In genomic region chr7:134316539-134317344, GRCh38 we compare ENCODE assay signal across 8 cellular contexts. TPM values are rescaled to one million over a fixed set of nuclear protein-coding genes. Genes with fewer than 3 reads are reported as not detected.
DNase-seq lines count a peak whose midpoint lies in the region; ATAC-seq, FAIRE-seq and TF ChIP-seq lines count a peak whose summit lies in the region.

Gene SLC35B4 (minus strand): TSS chr7:134316930. CDS start chr7:134316751, 179 bp downstream.

- peak within 1 kb of the TSS; percentile 67 to 86 (median 72) for H3K9ac ChIP-seq in H1 (replicated peaks in 1 of 4; ENCODE audit: extremely low read depth in 1 of 4, low read depth in 3 of 4, low read length in 3 of 4)

- peaks cover 7% of the 10 kb centered on the region for H3K4me1 Mint-ChIP-seq in Caco-2 (ENCODE audit: low read depth, unreplicated experiment)
- peaks cover 9% of the 10 kb centered on the region for H3K4me1 Mint-ChIP-seq in memory B cell

- WGBS in H1 (ENCODE audit: extremely low coverage in 1 of 2, insufficient coverage in 1 of 2, insufficient read length in 1 of 2, insufficient replicate concordance in 2 of 2, low coverage in 1 of 2, low lambda C conversion rate in 2 of 2, missing lambda C conversion rate in 1 of 2), 2 experiments: 3% methylated on average over 53 of the region's 69 CpGs; no CpG with 5 or more reads in 1 of the 2 experiments

- BruUV-seq in Caco-2 (replicated peaks; lab: Mats Ljungman, UMichigan): no TSS peak

- H2BK15ac ChIP-seq in H1 (ENCODE audit: low read length): no peak within 1 kb of the TSS

- peak within 1 kb of the TSS; percentile 71 for H3K56ac ChIP-seq in H1 (replicated peaks; ENCODE audit: insufficient read length, low read depth, low read length)

- H3K23ac ChIP-seq in H1 (ENCODE audit: insufficient read length): no peak within 1 kb of the TSS

- H3K4me2 ChIP-seq in H1 (ENCODE audit: insufficient read depth in 1 of 2, low read depth in 2 of 2, low read length in 2 of 2): peak within 1 kb of the TSS; percentile 77 to 95

- TF ChIP-seq CTCF in Caco-2 (IDR thresholded peaks at IDR 0.05; ENCODE audit: insufficient read depth in 1 of 2, low read depth in 1 of 2, low read length in 1 of 2, severe bottlenecking in 1 of 2, unreplicated experiment in 1 of 2) (peak; percentile 34 to 42), H1 (IDR thresholded peaks at IDR 0.05; ENCODE audit: control extremely low read depth in 1 of 3, insufficient read depth in 1 of 3, low read depth in 1 of 3, low read length in 3 of 3) (peak in 1 of 3 experiments; percentile 49; a peak in 1 of 4 replicates)

- H3K4ac ChIP-seq in H1 (replicated peaks; ENCODE audit: insufficient read length, low read depth, low read length): no peak within 1 kb of the TSS

- no peaks in the 10 kb centered on the region for H3K9me3 ChIP-seq in Caco-2
- H3K9me3 ChIP-seq in H1 (ENCODE audit: insufficient read depth in 2 of 2, low read depth in 1 of 2, low read length in 1 of 2): no peaks in the 10 kb centered on the region

- peak within 1 kb of the TSS; percentile 78 for H3K4me3 ChIP-seq in Caco-2 (ENCODE audit: low read depth, low read length)
- peak within 1 kb of the TSS; percentile 84 to 94 (median 88) for H3K4me3 ChIP-seq in H1 (ENCODE audit: extremely low read depth in 1 of 4, insufficient read depth in 2 of 4, low read depth in 3 of 4, low read length in 4 of 4)

- no peak within 1 kb of the TSS for H4K91ac ChIP-seq in H1 (replicated peaks; ENCODE audit: insufficient read length, low read length)

- H4K5ac ChIP-seq in H1 (ENCODE audit: insufficient read length, low read depth, low read length): peak within 1 kb of the TSS; percentile 79

- H3K27ac Mint-ChIP-seq in Caco-2 (ENCODE audit: unreplicated experiment) (peak within 1 kb of the TSS; percentile 36), memory B cell (peak within 1 kb of the TSS; percentile 65)

- H3K27me3 ChIP-seq in Caco-2 (replicated peaks; ENCODE audit: control insufficient read depth, insufficient read depth, low read length) (no peaks in the 10 kb centered on the region), H1 (replicated peaks in 1 of 4; ENCODE audit: control insufficient read depth in 3 of 4, extremely low read depth in 1 of 4, insufficient read depth in 3 of 4, low read length in 3 of 4) (no peaks in the 10 kb centered on the region)

- no peaks in the 10 kb centered on the region for H3K9me3 Mint-ChIP-seq in Caco-2 (ENCODE audit: unreplicated experiment)
- no peaks in the 10 kb centered on the region for H3K9me3 Mint-ChIP-seq in memory B cell

- H3K79me2 ChIP-seq in H1 (ENCODE audit: control insufficient read depth in 1 of 2, insufficient read depth in 2 of 2, low read length in 2 of 2): peaks cover 0 to 24% of the 10 kb centered on the region in 2 experiments; a peak in 2 of 4 replicates

- FAIRE-seq in H1 (lab: Jason Lieb, UNC): peak; percentile 78

- H3K14ac ChIP-seq in H1 (ENCODE audit: insufficient read length): no peak within 1 kb of the TSS

- H3K27me3 Mint-ChIP-seq in Caco-2 (ENCODE audit: insufficient read depth, unreplicated experiment) (peaks cover 9% of the 10 kb centered on the region), memory B cell (no peaks in the 10 kb centered on the region)

- H4K8ac ChIP-seq in H1 (ENCODE audit: extremely low read depth, insufficient read depth, low read length): peak within 1 kb of the TSS; percentile 40

- peak; percentile 97 to 98 for DNase-seq in Caco-2
- peak; percentile 98 for DNase-seq in HT1080 (ENCODE audit: low read depth)
- peak; percentile 80 for DNase-seq in NOMO-1 treated with DMSO at 0.1 percent for 48 hours (lab: John Stamatoyannopoulos, UW; ENCODE audit: unreplicated experiment)
- peak; percentile 87 to 91 for DNase-seq in activated CD8-positive, alpha-beta memory T cell treated with anti-CD3 and anti-CD28 coated beads for 4 hours (ENCODE audit: low read depth in 2 of 2)
- peak; percentile 93 to 98 for DNase-seq in H1 (ENCODE audit: low read depth in 1 of 2, low spot score in 2 of 2)
- DNase-seq in memory B cell (ENCODE audit: low spot score in 2 of 2): peak; percentile 77 to 84
- DNase-seq in stimulated activated CD8-positive, alpha-beta memory T cell treated with anti-CD3 and anti-CD28 coated beads, Interleukin-12 subunit alpha, Interleukin-12 subunit beta, amount 100 ng/mL, for 24 hours (ENCODE audit: extremely low read depth): peak; percentile 85

- CTCF ChIA-PET in Caco-2 (lab: Charles Lee) (interaction anchor here (0.6 to 1.8 kb wide), 11 partner anchors 10 to 1685 kb away, joined by 3 to 13 read pairs (median 5); no protein-coding TSS in a partner anchor), H1 (lab: Charles Lee; ENCODE audit: partially characterized antibody) (interaction anchor here (0.8 to 2.2 kb wide), 6 partner anchors 12 to 197 kb away, joined by 3 to 11 read pairs (median 4); partner anchors contain the start of gene LRGUK)

- no peak within 1 kb of the TSS for H2BK20ac ChIP-seq in H1 (ENCODE audit: low read length)

- ATAC-seq in GM21360 (IDR thresholded peaks at IDR 0.05; ENCODE audit: unreplicated experiment) (peak; percentile 98), memory B cell (ENCODE audit: low read depth) (peak; percentile 93)

- H2BK5ac ChIP-seq in H1 (ENCODE audit: low read depth, low read length): peak within 1 kb of the TSS; percentile 44; the same call in 1 of the 2 replicates

- H3K23me2 ChIP-seq in H1 (ENCODE audit: low read depth, low read length): peaks cover 4% of the 10 kb centered on the region

- peak in 1 of 2 experiments; percentile 80; a peak in 2 of 3 replicates for TF ChIP-seq POLR2A in H1 (IDR thresholded peaks at IDR 0.05; ENCODE audit: control extremely low read depth in 1 of 2, low read depth in 2 of 2, low read length in 2 of 2)

- no peak within 1 kb of the TSS for H2AK5ac ChIP-seq in H1 (ENCODE audit: low read depth, low read length)

- POLR2A ChIA-PET in Caco-2 (lab: Charles Lee) (interaction anchor here (0.7 kb wide), 1 partner anchor 1235 kb away, joined by 4 read pairs; the partner anchor contains the start of gene CHCHD3), H1 (lab: Charles Lee; ENCODE audit: partially characterized antibody) (interaction anchor here (0.9 to 1.7 kb wide), 2 partner anchors 15 to 28 kb away, joined by 4 to 5 read pairs; no protein-coding TSS in a partner anchor)

- peak within 1 kb of the TSS; percentile 63; the same call in 1 of the 2 replicates for H2BK12ac ChIP-seq in H1 (ENCODE audit: low read depth, low read length)

- H3K4me3 Mint-ChIP-seq in Caco-2 (ENCODE audit: unreplicated experiment) (peak within 1 kb of the TSS; percentile 80), memory B cell (peak within 1 kb of the TSS; percentile 87)

- no peaks in the 10 kb centered on the region for H3K4me1 ChIP-seq in Caco-2
- no peaks in the 10 kb centered on the region; a peak in 1 of 7 replicates for H3K4me1 ChIP-seq in H1 (replicated peaks in 1 of 4; ENCODE audit: control insufficient read depth in 3 of 4, insufficient read depth in 4 of 4, low read length in 3 of 4)

- H3K36me3 ChIP-seq in Caco-2 (ENCODE audit: control insufficient read depth, insufficient read depth, low read length) (no peaks in the 10 kb centered on the region), H1 (ENCODE audit: control insufficient read depth in 2 of 4, insufficient read depth in 4 of 4, low read length in 3 of 4) (peaks cover 0 to 4% (median under 1%) of the 10 kb centered on the region in 4 experiments; a peak in 2 of 8 replicates)

- H3K27ac ChIP-seq in H1 (ENCODE audit: low read depth, low read length): peak within 1 kb of the TSS; percentile 54; the same call in 1 of the 2 replicates

- H3K79me1 ChIP-seq in H1 (ENCODE audit: low read depth, low read length): peaks cover 2% of the 10 kb centered on the region; the same call in 1 of the 2 replicates

- H2BK120ac ChIP-seq in H1 (replicated peaks; ENCODE audit: low read depth, low read length): no peak within 1 kb of the TSS

- TF ChIP-seq RAD21 in H1 (IDR thresholded peaks at IDR 0.05 in 1 of 2, conservative IDR thresholded peaks at IDR 0.05 in 1 of 2; ENCODE audit: low read depth in 2 of 2, low read length in 2 of 2): peak; percentile 1 to 2; a peak in 1 of 4 replicates

- H3K36me3 Mint-ChIP-seq in Caco-2 (ENCODE audit: insufficient read depth, unreplicated experiment) (no peaks in the 10 kb centered on the region), memory B cell (no peaks in the 10 kb centered on the region)

- H4K20me1 ChIP-seq in H1 (replicated peaks in 1 of 2; ENCODE audit: control insufficient read depth in 1 of 2, insufficient read depth in 2 of 2, low read length in 2 of 2): no peaks in the 10 kb centered on the region

- no peak within 1 kb of the TSS for H3K18ac ChIP-seq in H1 (ENCODE audit: extremely low read depth, low read length)

- no peak for TF ChIP-seq EP300 in H1 (IDR thresholded peaks at IDR 0.05; ENCODE audit: borderline replicate concordance in 1 of 2, low read depth in 2 of 2, low read length in 2 of 2)

- intact Hi-C loops in Caco-2 (cut with micrococcal nuclease; ENCODE audit: unreplicated experiment): loop anchor here (2.0 kb wide), 1 partner anchor 24 kb away; no protein-coding TSS in a partner anchor

- H2AFZ ChIP-seq in H1 (ENCODE audit: low read length): peak within 1 kb of the TSS; percentile 93

TF ChIP-seq in H1, 55 proteins besides CTCF, POLR2A, EP300 and RAD21 (continues in another document):
- TF ChIP-seq RNF2 (IDR thresholded peaks at IDR 0.05; ENCODE audit: borderline replicate concordance, low read depth, low read length, missing control alignments, poor library complexity, severe bottlenecking) (no peak), CHD2 (IDR thresholded peaks at IDR 0.05; ENCODE audit: low read length) (peak; percentile 97), KDM4A (IDR thresholded peaks at IDR 0.05; ENCODE audit: low read depth, low read length, severe bottlenecking) (peak; percentile 96), CHD1 (IDR thresholded peaks at IDR 0.05; ENCODE audit: low read depth, low read length) (no peak), CTBP2 (IDR thresholded peaks at IDR 0.05; ENCODE audit: borderline replicate concordance, insufficient read depth, insufficient read length, low read length) (no peak), TEAD4 (IDR thresholded peaks at IDR 0.05; ENCODE audit: low read depth, low read length) (peak; percentile 41; the same call in 1 of the 2 replicates), SP2 (IDR thresholded peaks at IDR 0.05; ENCODE audit: low read length) (no peak)

RNA-seq across cellular contexts. Expression of gene SLC35B4, which starts in this region (rescaled TPM):
- total RNA-seq in Caco-2 (2022): 17.1 and 18.2 TPM in 2 replicates
- total RNA-seq in HT1080 (2014; rRNA removed; shearing (Covaris generic)): 28.3 and 44.3 TPM in 2 replicates
- polyA plus RNA-seq in HT1080 (2015; cell fraction: cytosol; rRNA removed): 13.9 and 14.2 TPM in 2 replicates
- 26.4 and 27.6 TPM in 2 replicates for polyA plus RNA-seq in HT1080 (2015; cell fraction: nucleus; rRNA removed)
- total RNA-seq in H1 (2021; fragmentation: NEBNext Ultra II Directional; extraction: Animal tissue kit (Norgen Biotek cat#: 25700)): 34.6 and 41.5 TPM in 2 replicates
- polyA plus RNA-seq in H1 (2011; rRNA removed): 25.8 and 28.9 TPM in 2 replicates
- 25.7 TPM for polyA plus RNA-seq in H1 (2011; cell fraction: cytosol; rRNA removed)
- 33.9 TPM for polyA plus RNA-seq in H1 (2011; cell fraction: nucleus; rRNA removed)
- 18.5 to 25.6 TPM (median 20.7 TPM) in 4 replicates for polyA plus RNA-seq in H1 (2012, experiment 1 of 2)
- 4.4 TPM for polyA plus RNA-seq in H1 (2012, experiment 2 of 2)
- polyA plus RNA-seq in H1 (2013, experiment 1 of 2): 39.3 TPM
- 46.4 TPM for polyA plus RNA-seq in H1 (2013, experiment 2 of 2)
- polyA minus RNA-seq in H1 (2011; rRNA and poly(A)+ RNA removed): 75.3 and 80.9 TPM in 2 replicates
- polyA minus RNA-seq in H1 (2011; cell fraction: cytosol; rRNA and poly(A)+ RNA removed): 32.2 TPM
- 40.6 TPM for polyA minus RNA-seq in H1 (2011; cell fraction: nucleus; rRNA and poly(A)+ RNA removed)

Comparison
In these comparisons a context has a peak if more than half of its experiments do, and no peak if none do; other contexts are left out.
1. Peak in every context shown above with its lines: DNase-seq, ATAC-seq, H3K4me3 ChIP-seq and H3K27ac ChIP-seq.